ENCODE assay signal across 21 cellular contexts in genomic region chr9:79734989-79735779, GRCh38.
A peak's percentile ranks its signal among the peaks of the same experiment; 100 is the strongest.
DNase-seq lines count a peak whose midpoint lies in the region; ATAC-seq and TF ChIP-seq lines count a peak whose summit lies in the region.
"Had no signal": no experiment of that assay in that cellular context is flagged by ENCODE, and none has a peak within 500 bp of the region (broad histone marks: within the 10 kb centered on the region; RNA-seq: fewer than 3 reads in every experiment).

No MANE protein-coding gene starts in this region.

- no TSS peak for BruUV-seq in PC-3 (replicated peaks; lab: Mats Ljungman, UMichigan)

- no peak overlapping the region for H2AFZ ChIP-seq in PC-3 (ENCODE audit: low read length)

- H3K79me2 ChIP-seq in PC-3 (ENCODE audit: low read length): no peaks in the 10 kb centered on the region

- H3K9me2 ChIP-seq in PC-3 (replicated peaks; ENCODE audit: low read length): no peaks in the 10 kb centered on the region

- no peaks in the 10 kb centered on the region for H3F3A ChIP-seq in PC-3 (ENCODE audit: low read length, unreplicated experiment)

- H3K36me3 Mint-ChIP-seq in immature natural killer cell: peaks cover 0 to 7% (median 2%) of the 10 kb centered on the region in 3 donors

- H3K4me3 Mint-ChIP-seq in immature natural killer cell: no peak overlapping the region
- H3K4me3 Mint-ChIP-seq: CD4-positive, alpha-beta memory T cell had no signal

- H3K4me3 ChIP-seq in foreskin fibroblast (ENCODE audit: low read depth in 1 of 2, low read length in 2 of 2) (no peak overlapping the region), PC-3 (ENCODE audit: low read length) (no peak overlapping the region), coronary artery (no peak overlapping the region)
- H3K4me3 ChIP-seq: A549, Peyer's patch had no signal

- H3K27ac Mint-ChIP-seq in immature natural killer cell: no peak overlapping the region
- H3K27ac Mint-ChIP-seq: CD4-positive, alpha-beta memory T cell had no signal

- intact Hi-C loops in left ventricle myocardium superior (cut with micrococcal nuclease) (no loop called here), left cardiac atrium (cut with DNase I) (no loop called here), PC-3 (cut with micrococcal nuclease) (no loop called here)

- H3K4me2 ChIP-seq in PC-3 (ENCODE audit: low read length): no peak overlapping the region
- H3K4me2 ChIP-seq: A549 had no signal

- POLR2A ChIA-PET in PC-3 (lab: Charles Lee; ENCODE audit: unreplicated experiment): no interaction called here

- H3K27me3 ChIP-seq in PC-3 (ENCODE audit: low read length): no peaks in the 10 kb centered on the region
- H3K27me3 ChIP-seq: BE2C, Peyer's patch had no signal

- peaks cover 2 to 6% (median 4%) of the 10 kb centered on the region in 3 donors for H3K27me3 Mint-ChIP-seq in immature natural killer cell (ENCODE audit: low read depth in 3 of 3)
- H3K27me3 Mint-ChIP-seq: CD4-positive, alpha-beta memory T cell had no signal

- peaks cover 0 to 2% (median 0%) of the 10 kb centered on the region in 6 donors for H3K9me3 Mint-ChIP-seq in immature natural killer cell

- ATAC-seq in left ventricle myocardium superior: peak; percentile 43
- no peak for ATAC-seq in left cardiac atrium
- no peak for ATAC-seq in PC-3
- no peak for ATAC-seq in GM18517 (IDR thresholded peaks at IDR 0.05; ENCODE audit: unreplicated experiment)
- ATAC-seq: A549 had no signal

- no peak overlapping the region for H3K9ac ChIP-seq in PC-3 (ENCODE audit: low read length)

- H3K9me3 ChIP-seq in PC-3 (ENCODE audit: low read length): no peaks in the 10 kb centered on the region
- H3K9me3 ChIP-seq: BE2C, Peyer's patch had no signal

- TF ChIP-seq CTCF in foreskin fibroblast (IDR thresholded peaks at IDR 0.05; ENCODE audit: low read depth, low read length): no peak
- no peak for TF ChIP-seq CTCF in PC-3 (conservative IDR thresholded peaks at IDR 0.05; ENCODE audit: low read depth, low read length)
- no peak for TF ChIP-seq CTCF in coronary artery (IDR thresholded peaks at IDR 0.05)

- DNase-seq in left ventricle myocardium superior (no peak), left cardiac atrium (no peak), LHCN-M2 (ENCODE audit: low read depth) (peak; percentile 7), foreskin fibroblast (peak; percentile 28 to 34), immature natural killer cell (no peak), PC-3 (no peak), coronary artery (ENCODE audit: low spot score) (no peak)
- DNase-seq: BE2C; CD4-positive, alpha-beta memory T cell; DMS79; GDM1; KBM-7; NCI-H1105 treated with DMSO at 0.1 percent for 48 hours; NCI-H187 treated with DMSO at 0.1 percent for 48 hours; NCI-H2171 treated with DMSO at 0.1 percent for 48 hours; NCI-H510A; NCI-H82; Peyer's patch; SHP77 had no signal

- H3K36me3 ChIP-seq in PC-3 (ENCODE audit: low read depth, low read length): no peaks in the 10 kb centered on the region
- H3K36me3 ChIP-seq: Peyer's patch had no signal

- CTCF ChIA-PET in PC-3 (lab: Charles Lee): no interaction called here

- H3K27ac ChIP-seq in PC-3 (ENCODE audit: low read length): no peak overlapping the region
- no peak overlapping the region for H3K27ac ChIP-seq in coronary artery
- H3K27ac ChIP-seq: A549, Peyer's patch had no signal

- peaks cover 4% of the 10 kb centered on the region; the same call in 1 of the 2 replicates for H3K4me1 ChIP-seq in PC-3 (ENCODE audit: insufficient read depth, low read length)
- H3K4me1 ChIP-seq: A549, BE2C, Peyer's patch had no signal

- no peaks in the 10 kb centered on the region for H4K20me1 ChIP-seq in PC-3 (ENCODE audit: low read length)

- H3K4me1 Mint-ChIP-seq in immature natural killer cell: peaks cover 0 to 6% of the 10 kb centered on the region in 2 donors

Comparison
In these comparisons a context has a peak if more than half of its experiments do, and no peak if none do; other contexts are left out.
1. DNase-seq: peak in LHCN-M2 (single experiment) and foreskin fibroblast (2 of 2); none in left ventricle myocardium superior (single experiment), left cardiac atrium (single experiment), immature natural killer cell (0 of 3), PC-3 (single experiment) and coronary artery (single experiment).